1 cellular context compared by ENCODE assay signal in the genomic region with DNA sequence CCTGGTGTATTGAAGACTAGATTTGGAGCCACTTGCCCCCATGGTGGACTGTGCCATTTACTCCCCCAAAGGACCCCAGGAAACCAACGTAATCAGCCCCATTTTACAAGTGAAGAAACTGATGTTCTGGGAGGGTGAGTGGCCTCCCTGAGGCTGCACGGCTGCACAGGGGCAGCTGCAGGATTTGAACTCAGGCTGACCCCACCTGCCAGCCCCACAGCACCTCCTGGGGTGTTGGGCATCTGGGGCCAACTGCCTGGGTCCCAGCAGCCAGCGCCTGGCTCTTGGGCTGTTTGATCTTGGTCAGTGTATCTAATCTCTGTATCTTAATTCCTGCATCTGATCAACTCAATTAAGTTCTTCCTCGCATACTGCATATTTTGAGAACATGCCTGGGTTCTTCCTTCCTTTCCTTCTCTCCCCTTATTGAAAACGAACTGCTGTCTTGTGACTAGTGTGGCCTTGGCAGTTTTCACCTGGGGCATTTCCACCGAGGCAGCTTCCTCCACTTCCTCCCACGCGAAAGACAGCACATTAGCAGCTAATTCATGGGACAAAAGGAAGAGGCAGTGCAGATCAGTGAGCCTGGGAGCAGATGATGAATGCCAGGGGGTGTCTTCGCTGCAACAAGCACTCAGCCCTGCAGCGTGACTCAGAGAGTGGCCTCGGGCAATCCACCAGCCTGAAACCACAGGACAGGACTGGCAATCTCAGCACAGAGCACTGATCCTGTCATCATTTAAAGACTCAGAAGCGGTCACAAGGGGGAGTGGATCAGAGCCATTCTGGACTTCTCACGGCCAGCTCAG.
A peak's percentile ranks its signal among the peaks of the same experiment; 100 is the strongest.
TF ChIP-seq lines count a peak whose summit lies in the region.

No MANE protein-coding gene starts in this region.

TF ChIP-seq in HCT116, 20 proteins besides CTCF, POLR2A, EP300 and RAD21 (continued from another document):
- TF ChIP-seq, protein P1, sequence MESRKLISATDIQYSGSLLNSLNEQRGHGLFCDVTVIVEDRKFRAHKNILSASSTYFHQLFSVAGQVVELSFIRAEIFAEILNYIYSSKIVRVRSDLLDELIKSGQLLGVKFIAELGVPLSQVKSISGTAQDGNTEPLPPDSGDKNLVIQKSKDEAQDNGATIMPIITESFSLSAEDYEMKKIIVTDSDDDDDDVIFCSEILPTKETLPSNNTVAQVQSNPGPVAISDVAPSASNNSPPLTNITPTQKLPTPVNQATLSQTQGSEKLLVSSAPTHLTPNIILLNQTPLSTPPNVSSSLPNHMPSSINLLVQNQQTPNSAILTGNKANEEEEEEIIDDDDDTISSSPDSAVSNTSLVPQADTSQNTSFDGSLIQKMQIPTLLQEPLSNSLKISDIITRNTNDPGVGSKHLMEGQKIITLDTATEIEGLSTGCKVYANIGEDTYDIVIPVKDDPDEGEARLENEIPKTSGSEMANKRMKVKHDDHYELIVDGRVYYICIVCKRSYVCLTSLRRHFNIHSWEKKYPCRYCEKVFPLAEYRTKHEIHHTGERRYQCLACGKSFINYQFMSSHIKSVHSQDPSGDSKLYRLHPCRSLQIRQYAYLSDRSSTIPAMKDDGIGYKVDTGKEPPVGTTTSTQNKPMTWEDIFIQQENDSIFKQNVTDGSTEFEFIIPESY (IDR thresholded peaks at IDR 0.05; ENCODE audit: extremely low read depth, insufficient replicate concordance, low read length), result no peak
- peak; percentile 28; the same call in 1 of the 2 replicates for TF ChIP-seq SP1 (IDR thresholded peaks at IDR 0.05; ENCODE audit: low read depth)
- no peak for TF ChIP-seq EZH2phosphoT487 (IDR thresholded peaks at IDR 0.05; ENCODE audit: borderline replicate concordance)
